ENCODE assay signal across 16 cellular contexts in genomic region chr6:38349795-38350194, GRCh38.
A peak's percentile ranks its signal among the peaks of the same experiment; 100 is the strongest.
DNase-seq lines count a peak whose midpoint lies in the region; ATAC-seq and TF ChIP-seq lines count a peak whose summit lies in the region.
"Had no signal": no experiment of that assay in that cellular context is flagged by ENCODE, and none has a peak within 500 bp of the region (broad histone marks: within the 10 kb centered on the region; RNA-seq: fewer than 3 reads in every experiment).

No MANE protein-coding gene starts in this region.

- 0 out of 4 replicates have a peak, but pooled peaks of 1 of the 2 experiments have one; percentile 12 for TF ChIP-seq EP300 in SK-N-SH (IDR thresholded peaks at IDR 0.05; ENCODE audit: borderline replicate concordance in 1 of 2, low read depth in 1 of 2, low read length in 1 of 2)

- H3K27ac ChIP-seq in SK-N-SH (ENCODE audit: low read depth in 2 of 2, low read length in 1 of 2) = peak overlapping the region; percentile 50 to 77; a peak in 3 of 4 replicates
- no peak overlapping the region for H3K27ac ChIP-seq in fibroblast of lung (ENCODE audit: insufficient read depth, low read length)
- H3K27ac ChIP-seq in dorsolateral prefrontal cortex = peak overlapping the region in 5 of 59 donors; percentile 5 to 58 (median 20)

- no peaks in the 10 kb centered on the region for H3K9me2 ChIP-seq in SK-N-SH

- H3K4me1 Mint-ChIP-seq in Calu3 (ENCODE audit: low read depth, unreplicated experiment) = no peaks in the 10 kb centered on the region
- H3K4me1 Mint-ChIP-seq in activated CD4-positive, alpha-beta memory T cell treated with anti-CD3 and anti-CD28 coated beads, Interleukin-2, amount 10 ng/mL, durations not matched to agents 7 days and 5 days = peaks cover 4% of the 10 kb centered on the region
- H3K4me1 Mint-ChIP-seq: activated naive CD4-positive, alpha-beta T cell treated with anti-CD3 and anti-CD28 coated beads, Interleukin-2, amount 10 ng/mL, durations not matched to agents 7 days and 5 days had no signal

- POLR2A ChIA-PET in SK-N-SH (lab: Yijun Ruan, JAX) = no interaction called here
- POLR2A ChIA-PET in activated CD4-positive, alpha-beta memory T cell treated with anti-CD3 and anti-CD28 coated beads, Interleukin-2, amount 10 ng/mL, durations not matched to agents 7 days and 5 days (lab: Charles Lee) = no interaction called here

- H3F3A ChIP-seq in SK-N-SH (replicated peaks; ENCODE audit: insufficient read depth) = peaks cover 20% of the 10 kb centered on the region

- no peak for TF ChIP-seq RAD21 in SK-N-SH (IDR thresholded peaks at IDR 0.05; ENCODE audit: low read length)

- H4K20me1 ChIP-seq in SK-N-SH (ENCODE audit: insufficient read depth) (no peaks in the 10 kb centered on the region), fibroblast of lung (ENCODE audit: control insufficient read depth, extremely low read depth, insufficient read depth, low read length) (no peaks in the 10 kb centered on the region)

- H3K27me3 ChIP-seq in SK-N-SH (ENCODE audit: insufficient read depth) (no peaks in the 10 kb centered on the region), fibroblast of lung (ENCODE audit: control insufficient read depth, insufficient read depth, low read length) (no peaks in the 10 kb centered on the region), dorsolateral prefrontal cortex (no peaks in the 10 kb centered on the region)

- BruUV-seq in Calu3 (replicated peaks; lab: Mats Ljungman, UMichigan) = no TSS peak

- intact Hi-C loops in Calu3 (cut with micrococcal nuclease; ENCODE audit: unreplicated experiment) (loop anchor here (2.0 kb wide), 1 partner anchor 55 kb away; no protein-coding TSS in a partner anchor), dorsolateral prefrontal cortex (cut with DNase I) (loop anchor here in 1 of 2 donors (10.0 kb wide), 1 partner anchor 165 kb away; no protein-coding TSS in a partner anchor)

- CTCF ChIA-PET in SK-N-SH (lab: Yijun Ruan, JAX) = interaction anchor here (0.8 to 1.8 kb wide), 2 partner anchors 70 to 144 kb away, joined by 4 to 5 read pairs; no protein-coding TSS in a partner anchor
- CTCF ChIA-PET in Calu3 (lab: Charles Lee) = interaction anchor here (1.2 kb wide), 1 partner anchor 12 kb away, joined by 4 read pairs; no protein-coding TSS in a partner anchor
- CTCF ChIA-PET in activated CD4-positive, alpha-beta memory T cell treated with anti-CD3 and anti-CD28 coated beads, Interleukin-2, amount 10 ng/mL, durations not matched to agents 7 days and 5 days (lab: Charles Lee) = no interaction called here

- TF ChIP-seq CTCF in SK-N-SH (IDR thresholded peaks at IDR 0.05) (no peak), fibroblast of lung (conservative IDR thresholded peaks at IDR 0.05 in 1 of 2, IDR thresholded peaks at IDR 0.05 in 1 of 2; ENCODE audit: low read depth in 1 of 2, low read length in 2 of 2) (no peak), Calu3 (IDR thresholded peaks at IDR 0.05; ENCODE audit: unreplicated experiment) (no peak), dorsolateral prefrontal cortex (IDR thresholded peaks at IDR 0.05 in 54 of 56, conservative IDR thresholded peaks at IDR 0.05 in 2 of 56; ENCODE audit: low read depth in 1 of 56, partially characterized antibody in 56 of 56) (no peak)

- no peak for ATAC-seq in GM18873 (IDR thresholded peaks at IDR 0.05; ENCODE audit: low FRiP score, unreplicated experiment)
- ATAC-seq: naive thymus-derived CD4-positive, alpha-beta T cell had no signal

- WGBS in SK-N-SH (ENCODE audit: low lambda C conversion rate) = 78% methylated on average over 3 of the region's 3 CpGs

- no peak overlapping the region for H3K27ac Mint-ChIP-seq in Calu3 (ENCODE audit: unreplicated experiment)
- H3K27ac Mint-ChIP-seq in activated CD4-positive, alpha-beta memory T cell treated with anti-CD3 and anti-CD28 coated beads, Interleukin-2, amount 10 ng/mL, durations not matched to agents 7 days and 5 days = no peak overlapping the region
- H3K27ac Mint-ChIP-seq: activated naive CD4-positive, alpha-beta T cell treated with anti-CD3 and anti-CD28 coated beads, Interleukin-2, amount 10 ng/mL, durations not matched to agents 7 days and 5 days had no signal

- H3K4me3 ChIP-seq in SK-N-SH (ENCODE audit: low read depth in 2 of 2, low read length in 1 of 2) (no peak overlapping the region), fibroblast of lung (replicated peaks in 1 of 4; ENCODE audit: control extremely low read depth in 1 of 4, insufficient read depth in 1 of 4, low read depth in 3 of 4, low read length in 4 of 4) (no peak overlapping the region), dorsolateral prefrontal cortex (no peak overlapping the region)

- H3K9ac ChIP-seq in SK-N-SH = no peak overlapping the region
- no peak overlapping the region for H3K9ac ChIP-seq in fibroblast of lung (ENCODE audit: insufficient read depth, low read length)

- no peaks in the 10 kb centered on the region for H3K79me2 ChIP-seq in SK-N-SH (ENCODE audit: insufficient read depth)
- H3K79me2 ChIP-seq in fibroblast of lung (ENCODE audit: control insufficient read depth, insufficient read depth, low read length) = no peaks in the 10 kb centered on the region

- H2AFZ ChIP-seq in SK-N-SH (ENCODE audit: low read depth) = no peak overlapping the region
- H2AFZ ChIP-seq in fibroblast of lung (ENCODE audit: low read length) = no peak overlapping the region

- H3K4me2 ChIP-seq in SK-N-SH (no peak overlapping the region), fibroblast of lung (ENCODE audit: extremely low read depth, insufficient read depth, low read length) (no peak overlapping the region)

- no peaks in the 10 kb centered on the region for H3K27me3 Mint-ChIP-seq in Calu3 (ENCODE audit: unreplicated experiment)
- H3K27me3 Mint-ChIP-seq in activated CD4-positive, alpha-beta memory T cell treated with anti-CD3 and anti-CD28 coated beads, Interleukin-2, amount 10 ng/mL, durations not matched to agents 7 days and 5 days = no peaks in the 10 kb centered on the region
- H3K27me3 Mint-ChIP-seq: activated naive CD4-positive, alpha-beta T cell treated with anti-CD3 and anti-CD28 coated beads, Interleukin-2, amount 10 ng/mL, durations not matched to agents 7 days and 5 days had no signal

- DNase-seq in AG20443 (ENCODE audit: low spot score) (peak; percentile 74), SK-N-SH (no peak), fibroblast of lung (ENCODE audit: low read depth in 2 of 2) (peak; percentile 60 to 97), non-pigmented ciliary epithelial cell (ENCODE audit: low read depth) (peak; percentile 72), Calu3 (no peak), dorsolateral prefrontal cortex (no peak)
- no peak for DNase-seq in activated CD4-positive, alpha-beta memory T cell treated with anti-CD3 and anti-CD28 coated beads, Interleukin-2, amount 10 ng/mL, durations not matched to agents 7 days and 5 days
- DNase-seq: activated CD4-positive, alpha-beta T cell treated with anti-CD3 and anti-CD28 coated beads for 1 hour; activated CD8-positive, alpha-beta memory T cell treated with anti-CD3 and anti-CD28 coated beads, Interleukin-2, amount 50 U/mL, for 48 hours; activated naive CD4-positive, alpha-beta T cell treated with anti-CD3 and anti-CD28 coated beads, Interleukin-2, amount 10 ng/mL, durations not matched to agents 7 days and 5 days; H7; naive thymus-derived CD4-positive, alpha-beta T cell; NCI-H2107; stimulated activated CD8-positive, alpha-beta memory T cell treated with anti-CD3 and anti-CD28 coated beads, Interleukin-4, amount 100 ng/mL, for 48 hours; T-helper 2 cell had no signal

- H3K36me3 ChIP-seq in SK-N-SH (replicated peaks in 1 of 2; ENCODE audit: control insufficient read depth in 1 of 2, insufficient read depth in 2 of 2, low read length in 1 of 2) (no peaks in the 10 kb centered on the region), fibroblast of lung (ENCODE audit: control insufficient read depth, insufficient read depth, low read length) (no peaks in the 10 kb centered on the region)

- no peak overlapping the region for H3K4me3 Mint-ChIP-seq in Calu3 (ENCODE audit: low read depth, unreplicated experiment)
- H3K4me3 Mint-ChIP-seq in activated CD4-positive, alpha-beta memory T cell treated with anti-CD3 and anti-CD28 coated beads, Interleukin-2, amount 10 ng/mL, durations not matched to agents 7 days and 5 days = no peak overlapping the region
- H3K4me3 Mint-ChIP-seq: activated naive CD4-positive, alpha-beta T cell treated with anti-CD3 and anti-CD28 coated beads, Interleukin-2, amount 10 ng/mL, durations not matched to agents 7 days and 5 days; naive thymus-derived CD4-positive, alpha-beta T cell had no signal

- H3K4me1 ChIP-seq in SK-N-SH (ENCODE audit: control insufficient read depth in 1 of 2, insufficient read depth in 2 of 2, low read depth in 1 of 2, low read length in 1 of 2) (peaks cover 22 to 38% of the 10 kb centered on the region in 2 experiments; a peak in 3 of 4 replicates), fibroblast of lung (ENCODE audit: control insufficient read depth, extremely low read depth, insufficient read depth, low read length) (peaks cover 6% of the 10 kb centered on the region)

- H3K9me3 ChIP-seq in SK-N-SH (no peaks in the 10 kb centered on the region), fibroblast of lung (ENCODE audit: control insufficient read depth, insufficient read depth, low read depth, low read length) (no peaks in the 10 kb centered on the region)

- no peaks in the 10 kb centered on the region for H3K9me3 Mint-ChIP-seq in Calu3 (ENCODE audit: low read depth, unreplicated experiment)
- H3K9me3 Mint-ChIP-seq in activated CD4-positive, alpha-beta memory T cell treated with anti-CD3 and anti-CD28 coated beads, Interleukin-2, amount 10 ng/mL, durations not matched to agents 7 days and 5 days = no peaks in the 10 kb centered on the region
- H3K9me3 Mint-ChIP-seq: activated naive CD4-positive, alpha-beta T cell treated with anti-CD3 and anti-CD28 coated beads, Interleukin-2, amount 10 ng/mL, durations not matched to agents 7 days and 5 days; naive thymus-derived CD4-positive, alpha-beta T cell had no signal

- no peaks in the 10 kb centered on the region for H3K36me3 Mint-ChIP-seq in Calu3 (ENCODE audit: insufficient read depth, unreplicated experiment)
- H3K36me3 Mint-ChIP-seq in activated CD4-positive, alpha-beta memory T cell treated with anti-CD3 and anti-CD28 coated beads, Interleukin-2, amount 10 ng/mL, durations not matched to agents 7 days and 5 days (ENCODE audit: low read depth) = no peaks in the 10 kb centered on the region
- H3K36me3 Mint-ChIP-seq: activated naive CD4-positive, alpha-beta T cell treated with anti-CD3 and anti-CD28 coated beads, Interleukin-2, amount 10 ng/mL, durations not matched to agents 7 days and 5 days had no signal

TF ChIP-seq in SK-N-SH, 30 proteins besides CTCF, POLR2A, EP300 and RAD21 (continues in another document):
- peak; percentile 42; the same call in 1 of the 2 replicates for TF ChIP-seq MAX (IDR thresholded peaks at IDR 0.05; ENCODE audit: low read depth)

Comparison
In these comparisons a context has a peak if more than half of its experiments do, and no peak if none do; other contexts are left out.
1. DNase-seq: peak in AG20443 (single experiment), fibroblast of lung (2 of 2) and non-pigmented ciliary epithelial cell (single experiment); none in SK-N-SH (single experiment), Calu3 (single experiment), activated CD4-positive, alpha-beta memory T cell treated with anti-CD3 and anti-CD28 coated beads, Interleukin-2, amount 10 ng/mL, durations not matched to agents 7 days and 5 days (single experiment) and dorsolateral prefrontal cortex (0 of 10).